Comparison of ENCODE assay signal across 8 cellular contexts in the genomic region with DNA sequence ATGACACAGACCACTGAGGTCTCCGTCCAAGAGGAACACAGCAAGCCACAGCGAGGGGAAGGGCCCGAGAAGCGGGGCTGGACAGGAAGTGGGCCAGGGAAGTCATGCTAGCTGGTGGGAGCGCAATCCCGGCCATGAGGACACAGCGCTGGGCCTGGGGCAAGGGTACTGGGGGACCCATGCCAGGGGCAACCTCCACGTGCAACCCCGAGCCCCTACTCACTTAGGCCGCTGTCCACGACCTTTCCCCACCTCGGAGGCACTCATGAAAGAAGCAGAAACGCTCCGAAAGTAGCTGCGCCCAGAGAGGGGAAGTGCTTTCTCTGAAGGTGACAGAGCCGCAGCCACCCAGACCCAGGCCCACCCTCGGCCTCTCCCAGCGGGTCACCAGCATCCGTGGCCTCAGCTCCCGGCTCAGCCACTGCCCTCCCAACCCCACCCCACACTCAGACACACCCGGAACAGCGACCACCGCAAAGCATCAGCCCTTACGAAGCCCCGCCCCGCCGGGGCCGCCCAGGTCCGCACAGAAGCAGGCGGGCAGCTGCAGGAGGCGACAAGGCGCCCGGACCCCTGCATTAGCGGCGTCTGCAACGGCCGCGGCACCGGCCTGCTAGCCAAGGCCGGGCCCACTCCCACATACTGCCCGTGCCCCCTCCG. TPM values are rescaled to one million over a fixed set of nuclear protein-coding genes. Genes with fewer than 3 reads are reported as not detected.
DNase-seq lines count a peak whose midpoint lies in the region; ATAC-seq lines count a peak whose summit lies in the region.

No MANE protein-coding gene starts in this region.

- H3K4me1 ChIP-seq in iPS-15b (ENCODE audit: control insufficient read depth, insufficient read depth, low read length) = peaks cover 17% of the 10 kb centered on the region

- H3K36me3 ChIP-seq in iPS-15b (ENCODE audit: control insufficient read depth, insufficient read depth, low read length) = no peaks in the 10 kb centered on the region

- H3K9me3 Mint-ChIP-seq in activated naive CD8-positive, alpha-beta T cell treated with anti-CD3 and anti-CD28 coated beads, Interleukin-2, amount 10 ng/mL, durations not matched to agents 7 days and 5 days = no peaks in the 10 kb centered on the region

- H3K27me3 ChIP-seq in iPS-15b (ENCODE audit: control insufficient read depth, insufficient read depth, low read length) = no peaks in the 10 kb centered on the region

- H3K36me3 Mint-ChIP-seq in activated naive CD8-positive, alpha-beta T cell treated with anti-CD3 and anti-CD28 coated beads, Interleukin-2, amount 10 ng/mL, durations not matched to agents 7 days and 5 days = no peaks in the 10 kb centered on the region

- ATAC-seq in GM18907 (IDR thresholded peaks at IDR 0.05; ENCODE audit: unreplicated experiment) = peak; percentile 16
- ATAC-seq in activated naive CD8-positive, alpha-beta T cell treated with anti-CD3 and anti-CD28 coated beads, Interleukin-2, amount 10 ng/mL, durations not matched to agents 7 days and 5 days (ENCODE audit: low read depth) = no peak

- peak overlapping the region; percentile 95 for H3K4me3 ChIP-seq in iPS-15b (ENCODE audit: low read depth, low read length)

- no peaks in the 10 kb centered on the region for H3K9me3 ChIP-seq in iPS-15b (ENCODE audit: control insufficient read depth, insufficient read depth, low read length)

- peak overlapping the region; percentile 94 for H3K4me3 Mint-ChIP-seq in activated naive CD8-positive, alpha-beta T cell treated with anti-CD3 and anti-CD28 coated beads, Interleukin-2, amount 10 ng/mL, durations not matched to agents 7 days and 5 days

- no peaks in the 10 kb centered on the region for H3K27me3 Mint-ChIP-seq in activated naive CD8-positive, alpha-beta T cell treated with anti-CD3 and anti-CD28 coated beads, Interleukin-2, amount 10 ng/mL, durations not matched to agents 7 days and 5 days

- H3K4me1 Mint-ChIP-seq in activated naive CD8-positive, alpha-beta T cell treated with anti-CD3 and anti-CD28 coated beads, Interleukin-2, amount 10 ng/mL, durations not matched to agents 7 days and 5 days = peaks cover 43% of the 10 kb centered on the region

- in situ Hi-C loops in ACHN (cut with HindIII; ENCODE audit: low pct_ligation_motif_present, low pct_unique_long_range_greater_than_20kb, low sequenced_read_pairs) = no loop called here

- peak overlapping the region; percentile 90 for H3K27ac Mint-ChIP-seq in activated naive CD8-positive, alpha-beta T cell treated with anti-CD3 and anti-CD28 coated beads, Interleukin-2, amount 10 ng/mL, durations not matched to agents 7 days and 5 days

- POLR2A ChIA-PET in activated naive CD8-positive, alpha-beta T cell treated with anti-CD3 and anti-CD28 coated beads, Interleukin-2, amount 10 ng/mL, durations not matched to agents 7 days and 5 days (lab: Charles Lee) = interaction anchor here (1.8 kb wide), 1 partner anchor 93 kb away, joined by 13 read pairs; a partner anchor contains a TSS

- peak overlapping the region; percentile 65 for H3K9ac ChIP-seq in iPS-15b (ENCODE audit: low read depth, low read length)

- DNase-seq in ACHN = peak; percentile 8
- DNase-seq in OCI-M1 (lab: John Stamatoyannopoulos, UW) = peak; percentile 38
- peak; percentile 63 for DNase-seq in activated naive CD8-positive, alpha-beta T cell treated with anti-CD3 and anti-CD28 coated beads, Interleukin-2, amount 10 ng/mL, durations not matched to agents 7 days and 5 days
- peak; percentile 32 to 45 for DNase-seq in stimulated activated CD4-positive, alpha-beta T cell treated with anti-CD3 and anti-CD28 coated beads, Interleukin-2, amount 100 ng/mL, for 24 hours
- no peak for DNase-seq in DMS79 treated with DMSO at 0.1 percent for 48 hours (lab: John Stamatoyannopoulos, UW)
- no peak for DNase-seq in NCI-H2081 treated with DMSO at 0.1 percent for 48 hours (lab: John Stamatoyannopoulos, UW)

RNA-seq across cellular contexts. Expression of a gene that starts 0.8 kb away (rescaled TPM):
- total RNA-seq in activated naive CD8-positive, alpha-beta T cell treated with anti-CD3 and anti-CD28 coated beads, Interleukin-2, amount 10 ng/mL, durations not matched to agents 7 days and 5 days = 10 to 100 TPM; 31.1 to 31.5 TPM

Comparison
In these comparisons a context has a peak if more than half of its experiments do, and no peak if none do; other contexts are left out.
1. DNase-seq: peak in ACHN (single experiment), OCI-M1 (single experiment), activated naive CD8-positive, alpha-beta T cell treated with anti-CD3 and anti-CD28 coated beads, Interleukin-2, amount 10 ng/mL, durations not matched to agents 7 days and 5 days (single experiment) and stimulated activated CD4-positive, alpha-beta T cell treated with anti-CD3 and anti-CD28 coated beads, Interleukin-2, amount 100 ng/mL, for 24 hours (2 of 2); none in DMS79 treated with DMSO at 0.1 percent for 48 hours (single experiment) and NCI-H2081 treated with DMSO at 0.1 percent for 48 hours (single experiment).